In genomic region chr1:9253706-9254105, GRCh38 we compare ENCODE assay signal across 16 cellular contexts. TPM values are rescaled to one million over a fixed set of nuclear protein-coding genes. Genes with fewer than 3 reads are reported as not detected.
DNase-seq lines count a peak whose midpoint lies in the region; ATAC-seq and TF ChIP-seq lines count a peak whose summit lies in the region.
"Had no signal": no experiment of that assay in that cellular context is flagged by ENCODE, and none has a peak within 500 bp of the region (broad histone marks: within the 10 kb centered on the region; RNA-seq: fewer than 3 reads in every experiment).

No MANE protein-coding gene starts in this region.

- peak overlapping the region; percentile 6 for H3K4me3 Mint-ChIP-seq in chondrocyte (ENCODE audit: unreplicated experiment)

- peaks cover 7% of the 10 kb centered on the region for H4K20me1 ChIP-seq in hepatocyte (ENCODE audit: insufficient read depth, poor library complexity, severe bottlenecking)

- no peak overlapping the region for H2AFZ ChIP-seq in hepatocyte

- peak overlapping the region; percentile 31 for H3K4me2 ChIP-seq in hepatocyte

- peak overlapping the region; percentile 92 for H3K27ac Mint-ChIP-seq in chondrocyte (ENCODE audit: unreplicated experiment)

- peak overlapping the region; percentile 23; the same call in 1 of the 2 replicates for H3K9ac ChIP-seq in HUES64 (ENCODE audit: low read depth, low read length)

- H3K4me3 ChIP-seq in HUES64 (ENCODE audit: low read length) (peak overlapping the region; percentile 16; the same call in 1 of the 2 replicates), hepatocyte (no peak overlapping the region)

- TF ChIP-seq CTCF in chondrocyte (IDR thresholded peaks at IDR 0.05) (no peak), hepatocyte (IDR thresholded peaks at IDR 0.05; ENCODE audit: poor library complexity) (no peak)

- peaks cover 33% of the 10 kb centered on the region for H3K4me1 Mint-ChIP-seq in chondrocyte (ENCODE audit: low read depth)

- H3K9me3 ChIP-seq in HUES64 (ENCODE audit: insufficient read depth, low read depth, low read length) (no peaks in the 10 kb centered on the region), hepatocyte (ENCODE audit: low read depth) (no peaks in the 10 kb centered on the region)

- no peak for DNase-seq in chondrocyte (ENCODE audit: low spot score)
- no peak for DNase-seq in hepatocyte (ENCODE audit: low spot score)
- DNase-seq in retina, result peak; percentile 47
- no peak for DNase-seq in HT-29 (ENCODE audit: low spot score)
- DNase-seq in EL, result no peak
- DNase-seq in NCI-H2081 treated with DMSO at 0.1 percent for 48 hours (lab: John Stamatoyannopoulos, UW), result no peak
- DNase-seq: activated CD8-positive, alpha-beta memory T cell treated with anti-CD3 and anti-CD28 coated beads for 24 hours; activated effector memory CD4-positive, alpha-beta T cell treated with anti-CD3 and anti-CD28 coated beads, Interleukin-2, amount 50 U/mL, for 16 hours; GOT3; KG1; kidney glomerular epithelial cell; NCI-H1436; NCI-H446 treated with DMSO at 0.1 percent for 48 hours; stimulated activated naive CD4-positive, alpha-beta T cell treated with Interleukin-2 at 50 U/mL for 16 hours had no signal

- H3K36me3 Mint-ChIP-seq in chondrocyte (ENCODE audit: low read depth), result peaks cover 3% of the 10 kb centered on the region

- H3K36me3 ChIP-seq in HUES64 (ENCODE audit: insufficient read depth, low read length) (no peaks in the 10 kb centered on the region), hepatocyte (replicated peaks; ENCODE audit: insufficient read depth, low read depth) (no peaks in the 10 kb centered on the region)

- no peaks in the 10 kb centered on the region for H3K9me2 ChIP-seq in hepatocyte (replicated peaks; ENCODE audit: insufficient read depth)

- H3K27ac ChIP-seq in HUES64 (ENCODE audit: low read depth, low read length), result peak overlapping the region; percentile 76
- H3K27ac ChIP-seq in hepatocyte, result peak overlapping the region; percentile 66

- WGBS in HUES64, result 66% methylated on average over 5 of the region's 5 CpGs
- 33% methylated on average over 5 of the region's 5 CpGs for WGBS in hepatocyte (ENCODE audit: low lambda C conversion rate, missing lambda C conversion rate)

- H3K9me3 Mint-ChIP-seq in chondrocyte (ENCODE audit: low read depth), result no peaks in the 10 kb centered on the region

- peaks cover 49% of the 10 kb centered on the region for H3K79me2 ChIP-seq in hepatocyte

- H3K4me1 ChIP-seq in HUES64 (ENCODE audit: insufficient read depth, low read length) (peaks cover 45% of the 10 kb centered on the region), hepatocyte (ENCODE audit: insufficient read depth) (peaks cover 39% of the 10 kb centered on the region)

- H3K27me3 ChIP-seq in HUES64 (ENCODE audit: insufficient read depth, low read length), result no peaks in the 10 kb centered on the region
- H3K27me3 ChIP-seq in hepatocyte, result no peaks in the 10 kb centered on the region

- no peaks in the 10 kb centered on the region for H3K27me3 Mint-ChIP-seq in chondrocyte (ENCODE audit: low read depth)

- no peak for ATAC-seq in GM18861 (IDR thresholded peaks at IDR 0.05; ENCODE audit: unreplicated experiment)

RNA-seq across cellular contexts. Expression of gene H6PD, which starts 19.1 kb away (rescaled TPM):
- 3.1 TPM for polyA plus RNA-seq in HUES64 (2013, experiment 1 of 2)
- 5.7 TPM for polyA plus RNA-seq in HUES64 (2013, experiment 2 of 2)
- total RNA-seq in chondrocyte (37.0 to 41.4 TPM (median 38.9 TPM) in 3 replicates), hepatocyte (40.4 and 54.8 TPM in 2 replicates)
- polyA plus RNA-seq in hepatocyte, result 23.9 and 26.3 TPM in 2 replicates
- 7.6 and 10.0 TPM in 2 replicates for total RNA-seq in HT-29 (2014; rRNA removed; shearing (Covaris generic))

RNA-seq across cellular contexts. Expression of gene SPSB1, which starts 39.0 kb away (rescaled TPM):
- polyA plus RNA-seq in HUES64 (2013, experiment 1 of 2), result 2.1 TPM
- polyA plus RNA-seq in HUES64 (2013, experiment 2 of 2), result 3.3 TPM
- 164 to 184 TPM (median 173 TPM) in 3 replicates for total RNA-seq in chondrocyte
- 61.3 and 66.9 TPM in 2 replicates for total RNA-seq in hepatocyte
- polyA plus RNA-seq in hepatocyte, result 75.3 and 102 TPM in 2 replicates
- total RNA-seq in HT-29 (2014; rRNA removed; shearing (Covaris generic)), result 8.3 and 11.9 TPM in 2 replicates
